Comparison of ENCODE assay signal across 8 cellular contexts in the genomic region with DNA sequence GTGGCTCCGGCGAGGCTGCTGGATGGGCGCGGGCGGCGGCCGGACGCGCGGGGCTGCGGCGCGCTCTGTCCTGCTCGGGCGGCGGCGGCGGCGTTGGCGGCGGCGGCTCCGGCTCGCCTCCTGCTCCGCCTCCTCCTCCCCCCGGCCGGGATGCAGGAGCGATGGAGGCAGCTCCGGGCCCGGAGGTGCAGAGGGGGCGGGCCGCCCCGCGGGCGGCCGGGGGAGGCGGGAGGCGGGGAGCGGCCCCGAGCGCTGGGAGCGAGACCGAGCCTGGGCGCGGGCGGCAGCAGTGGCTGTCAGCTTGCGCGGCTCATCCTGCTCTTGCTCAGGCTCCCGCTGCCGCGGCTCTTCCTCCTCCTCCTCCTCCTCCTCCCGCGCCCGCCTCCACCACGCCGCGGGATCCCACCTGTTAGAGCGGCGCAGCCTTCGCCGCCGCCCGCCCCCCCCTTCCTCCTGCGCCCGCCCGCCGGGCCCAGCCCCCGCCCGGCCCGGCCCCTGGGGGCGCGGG. TPM values are rescaled to one million over a fixed set of nuclear protein-coding genes. Genes with fewer than 3 reads are reported as not detected.
A peak's percentile ranks its signal among the peaks of the same experiment; 100 is the strongest.
DNase-seq lines count a peak whose midpoint lies in the region; ATAC-seq, FAIRE-seq and TF ChIP-seq lines count a peak whose summit lies in the region.

A gene with protein sequence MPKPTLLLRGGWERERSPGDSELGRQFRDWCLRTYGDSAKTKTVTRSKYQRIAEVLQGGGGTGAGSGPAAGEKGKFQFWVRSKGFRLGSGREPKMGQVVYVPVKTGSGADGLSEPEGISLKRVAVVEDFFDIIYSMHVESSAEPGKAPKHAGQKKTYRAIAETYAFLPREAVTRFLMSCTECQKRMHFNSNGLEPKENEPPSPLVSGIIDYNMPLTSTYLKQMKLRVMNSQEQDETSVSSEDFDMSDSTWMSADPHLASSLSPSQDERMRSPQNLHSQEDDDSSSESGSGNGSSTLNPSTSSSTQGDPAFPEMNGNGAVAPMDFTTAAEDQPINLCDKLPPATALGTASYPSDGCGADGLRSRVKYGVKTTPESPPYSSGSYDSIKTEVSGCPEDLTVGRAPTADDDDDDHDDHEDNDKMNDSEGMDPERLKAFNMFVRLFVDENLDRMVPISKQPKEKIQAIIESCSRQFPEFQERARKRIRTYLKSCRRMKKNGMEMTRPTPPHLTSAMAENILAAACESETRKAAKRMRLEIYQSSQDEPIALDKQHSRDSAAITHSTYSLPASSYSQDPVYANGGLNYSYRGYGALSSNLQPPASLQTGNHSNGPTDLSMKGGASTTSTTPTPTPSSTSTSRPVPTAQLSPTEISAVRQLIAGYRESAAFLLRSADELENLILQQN (minus strand): TSS at position 323 of the 508 bp plus-strand sequence. CDS start 443 bp downstream, outside the sequence.

- in situ Hi-C loops in endometrial microvascular endothelial cells (cut with HindIII; ENCODE audit: inconsistent ontology term, low pct_unique_long_range_greater_than_20kb, low sequenced_read_pairs): no loop called here

- H3K27ac Mint-ChIP-seq in activated CD8-positive, alpha-beta T cell treated with anti-CD3 and anti-CD28 coated beads, Interleukin-2, amount 10 ng/mL, durations not matched to agents 7 days and 5 days: peak within 1 kb of the TSS; percentile 74

- peak within 1 kb of the TSS; percentile 81 for H3K4me3 Mint-ChIP-seq in activated CD8-positive, alpha-beta T cell treated with anti-CD3 and anti-CD28 coated beads, Interleukin-2, amount 10 ng/mL, durations not matched to agents 7 days and 5 days

- TF ChIP-seq POLR2A in GM12891 (IDR thresholded peaks at IDR 0.05; ENCODE audit: low read depth, low read length): no peak

- peaks cover 46% of the 10 kb centered on the region for H3K4me1 Mint-ChIP-seq in activated CD8-positive, alpha-beta T cell treated with anti-CD3 and anti-CD28 coated beads, Interleukin-2, amount 10 ng/mL, durations not matched to agents 7 days and 5 days (ENCODE audit: low read depth)

- POLR2A ChIA-PET in activated CD8-positive, alpha-beta T cell treated with anti-CD3 and anti-CD28 coated beads, Interleukin-2, amount 10 ng/mL, durations not matched to agents 7 days and 5 days (lab: Charles Lee): interaction anchor here (0.5 to 2.6 kb wide), 4 partner anchors 42 to 364 kb away, joined by 3 to 11 read pairs (median 4); no protein-coding TSS in a partner anchor

- no peak within 1 kb of the TSS for H3K27ac ChIP-seq in temporal lobe (ENCODE audit: low read depth, low read length)

- no peak for TF ChIP-seq CTCF in GM10266 (IDR thresholded peaks at IDR 0.05; ENCODE audit: control insufficient read depth, insufficient read depth, low read depth, missing control alignments)

- CTCF ChIA-PET in activated CD8-positive, alpha-beta T cell treated with anti-CD3 and anti-CD28 coated beads, Interleukin-2, amount 10 ng/mL, durations not matched to agents 7 days and 5 days (lab: Charles Lee): interaction anchor here (1.3 kb wide), 1 partner anchor 63 kb away, joined by 5 read pairs; no protein-coding TSS in a partner anchor

- H3K36me3 Mint-ChIP-seq in activated CD8-positive, alpha-beta T cell treated with anti-CD3 and anti-CD28 coated beads, Interleukin-2, amount 10 ng/mL, durations not matched to agents 7 days and 5 days (ENCODE audit: low read depth): no peaks in the 10 kb centered on the region

- peaks cover 22% of the 10 kb centered on the region for H3K27me3 Mint-ChIP-seq in activated CD8-positive, alpha-beta T cell treated with anti-CD3 and anti-CD28 coated beads, Interleukin-2, amount 10 ng/mL, durations not matched to agents 7 days and 5 days (ENCODE audit: low read depth)

- no peak for FAIRE-seq in GM12891 (lab: Jason Lieb, UNC)

- peak; percentile 45 for ATAC-seq in activated CD8-positive, alpha-beta T cell treated with anti-CD3 and anti-CD28 coated beads, Interleukin-2, amount 10 ng/mL, durations not matched to agents 7 days and 5 days
- no peak for ATAC-seq in GM21529 (IDR thresholded peaks at IDR 0.05; ENCODE audit: unreplicated experiment)

- DNase-seq in GM10266 (ENCODE audit: extremely low spot score) (peak; percentile 61), NCI-H146 treated with DMSO at 0.1 percent for 48 hours (lab: John Stamatoyannopoulos, UW; ENCODE audit: unreplicated experiment) (peak; percentile 44), mesenteric fat pad (ENCODE audit: low spot score) (no peak), GM12891 (ENCODE audit: insufficient read length, low spot score) (no peak)
- peak; percentile 53 for DNase-seq in activated CD8-positive, alpha-beta T cell treated with anti-CD3 and anti-CD28 coated beads, Interleukin-2, amount 10 ng/mL, durations not matched to agents 7 days and 5 days

- no peaks in the 10 kb centered on the region for H3K9me3 Mint-ChIP-seq in activated CD8-positive, alpha-beta T cell treated with anti-CD3 and anti-CD28 coated beads, Interleukin-2, amount 10 ng/mL, durations not matched to agents 7 days and 5 days (ENCODE audit: insufficient read depth)

TF ChIP-seq in GM12891, 5 proteins besides CTCF, POLR2A, EP300 and RAD21:
- TF ChIP-seq TAF1 (IDR thresholded peaks at IDR 0.05; ENCODE audit: low read depth, low read length) (no peak), PAX5 (IDR thresholded peaks at IDR 0.05; ENCODE audit: insufficient read depth, low read length, severe bottlenecking) (no peak), POU2F2 (IDR thresholded peaks at IDR 0.05; ENCODE audit: low read depth, low read length) (no peak), POLR2AphosphoS5 (IDR thresholded peaks at IDR 0.05; ENCODE audit: low read depth, low read length) (no peak), SPI1 (IDR thresholded peaks at IDR 0.05; ENCODE audit: low read depth, low read length) (no peak)

RNA-seq across cellular contexts. Expression of the gene that starts here (rescaled TPM):
- total RNA-seq in activated CD8-positive, alpha-beta T cell treated with anti-CD3 and anti-CD28 coated beads, Interleukin-2, amount 10 ng/mL, durations not matched to agents 7 days and 5 days: 10 to 100 TPM; 22.2 to 24.5 TPM
- total RNA-seq in endometrial microvascular endothelial cells (ENCODE audit: inconsistent ontology term) (25.6 TPM), mesenteric fat pad (21.5 TPM), temporal lobe (23.1 TPM)
- 12.7 TPM for polyA plus RNA-seq in GM12891 (2012; ENCODE audit: low read depth, missing spikeins)

Comparison
In these comparisons a context has a peak if more than half of its experiments do, and no peak if none do; other contexts are left out.
1. DNase-seq: peak in GM10266 (single experiment), NCI-H146 treated with DMSO at 0.1 percent for 48 hours (single experiment) and activated CD8-positive, alpha-beta T cell treated with anti-CD3 and anti-CD28 coated beads, Interleukin-2, amount 10 ng/mL, durations not matched to agents 7 days and 5 days (single experiment); none in mesenteric fat pad (single experiment) and GM12891 (single experiment).